ENCODE assay signal across 8 cellular contexts in the genomic region with DNA sequence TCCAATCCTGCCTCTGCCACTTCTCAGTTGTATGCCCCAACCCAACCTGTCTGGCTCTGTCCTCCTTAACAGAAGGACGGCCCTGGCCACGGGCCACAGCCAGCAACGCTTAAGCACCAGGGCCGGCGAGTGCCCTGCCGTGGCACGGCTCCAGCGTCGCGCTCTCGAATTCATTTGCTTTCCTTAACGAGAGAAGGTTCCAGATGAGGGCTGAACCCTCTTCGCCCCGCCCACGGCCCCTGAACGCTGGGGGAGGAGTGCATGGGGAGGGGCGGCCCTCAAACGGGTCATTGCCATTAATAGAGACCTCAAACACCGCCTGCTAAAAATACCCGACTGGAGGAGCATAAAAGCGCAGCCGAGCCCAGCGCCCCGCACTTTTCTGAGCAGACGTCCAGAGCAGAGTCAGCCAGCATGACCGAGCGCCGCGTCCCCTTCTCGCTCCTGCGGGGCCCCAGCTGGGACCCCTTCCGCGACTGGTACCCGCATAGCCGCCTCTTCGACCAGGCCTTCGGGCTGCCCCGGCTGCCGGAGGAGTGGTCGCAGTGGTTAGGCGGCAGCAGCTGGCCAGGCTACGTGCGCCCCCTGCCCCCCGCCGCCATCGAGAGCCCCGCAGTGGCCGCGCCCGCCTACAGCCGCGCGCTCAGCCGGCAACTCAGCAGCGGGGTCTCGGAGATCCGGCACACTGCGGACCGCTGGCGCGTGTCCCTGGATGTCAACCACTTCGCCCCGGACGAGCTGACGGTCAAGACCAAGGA. TPM values are rescaled to one million over a fixed set of nuclear protein-coding genes. Genes with fewer than 3 reads are reported as not detected.
DNase-seq lines count a peak whose midpoint lies in the region; ATAC-seq and TF ChIP-seq lines count a peak whose summit lies in the region.

A gene (plus strand): TSS at position 375 of the 758 bp plus-strand sequence. CDS start 40 bp downstream, at position 415.

- DNase-seq in COR-L47 (lab: John Stamatoyannopoulos, UW) (peak; percentile 87), LNCaP clone FGC (ENCODE audit: low read depth) (peak; percentile 98), SIG-M5 (lab: John Stamatoyannopoulos, UW) (peak; percentile 28), foreskin keratinocyte (peak; percentile 82 to 90), nephron progenitor cell (peak; percentile 74), tibial artery (peak; percentile 97 to 99)
- DNase-seq in activated naive CD4-positive, alpha-beta T cell treated with Interleukin-2 at 50 U/mL for 16 hours = peak; percentile 74

- no peaks in the 10 kb centered on the region for H3K36me3 Mint-ChIP-seq in nephron progenitor cell (ENCODE audit: low read depth)

- H3K27ac Mint-ChIP-seq in nephron progenitor cell = peak within 1 kb of the TSS; percentile 83

- peaks cover 11 to 14% (median 12%) of the 10 kb centered on the region in 3 donors for H3K36me3 ChIP-seq in tibial artery

- ATAC-seq in GM21515 (IDR thresholded peaks at IDR 0.05; ENCODE audit: unreplicated experiment) = peak; percentile 49
- peak; percentile 17 for ATAC-seq in foreskin keratinocyte

- peaks cover 23% of the 10 kb centered on the region for H3K4me1 ChIP-seq in foreskin keratinocyte
- H3K4me1 ChIP-seq in tibial artery = peaks cover 0 to 69% (median 44%) of the 10 kb centered on the region in 4 donors

- H3K27ac ChIP-seq in foreskin keratinocyte (peak within 1 kb of the TSS; percentile 83), tibial artery (peak within 1 kb of the TSS; percentile 100)

- peak within 1 kb of the TSS; percentile 85 for H3K4me3 Mint-ChIP-seq in nephron progenitor cell

- peaks cover 3% of the 10 kb centered on the region for H3K9me3 Mint-ChIP-seq in nephron progenitor cell

- intact Hi-C loops in tibial artery (cut with DNase I; ENCODE audit: low total_unique reads) = no loop called here

- 0 out of 2 replicates have a peak, but pooled peaks have one; percentile 1 for TF ChIP-seq CTCF in LNCaP clone FGC (IDR thresholded peaks at IDR 0.05; ENCODE audit: control insufficient read depth, extremely low read depth, insufficient read depth)
- no peak for TF ChIP-seq CTCF in foreskin keratinocyte (conservative IDR thresholded peaks at IDR 0.05)
- no peak for TF ChIP-seq CTCF in nephron progenitor cell (IDR thresholded peaks at IDR 0.05)
- TF ChIP-seq CTCF in tibial artery (IDR thresholded peaks at IDR 0.05) = peak in 1 of 2 experiments; percentile 21

- peaks cover 18% of the 10 kb centered on the region for H3K27me3 Mint-ChIP-seq in nephron progenitor cell (ENCODE audit: low read depth, poor library complexity)

- no peaks in the 10 kb centered on the region for H3K9me3 ChIP-seq in tibial artery

- H3K4me1 Mint-ChIP-seq in nephron progenitor cell = peaks cover 45% of the 10 kb centered on the region

- H3K27me3 ChIP-seq in foreskin keratinocyte (no peaks in the 10 kb centered on the region), tibial artery (no peaks in the 10 kb centered on the region)

- peak within 1 kb of the TSS; percentile 91 for H3K4me3 ChIP-seq in LNCaP clone FGC (ENCODE audit: low read depth, low read length)
- peak within 1 kb of the TSS; percentile 97 to 99 for H3K4me3 ChIP-seq in tibial artery

RNA-seq across cellular contexts. Expression of the gene that starts here (rescaled TPM):
- total RNA-seq in foreskin keratinocyte = 204 and 286 TPM in 2 replicates
- polyA plus RNA-seq in foreskin keratinocyte = 502 and 562 TPM in 2 replicates

Comparison
In these comparisons a context has a peak if more than half of its experiments do, and no peak if none do; other contexts are left out.
1. Peak in every context shown above with its lines: DNase-seq, ATAC-seq, H3K4me3 ChIP-seq and H3K27ac ChIP-seq.
2. DNase-seq: peak in every context shown above with its lines; median percentile 98 in LNCaP clone FGC; 98 in tibial artery; 87 in COR-L47; 86 in foreskin keratinocyte; 74 in activated naive CD4-positive, alpha-beta T cell treated with Interleukin-2 at 50 U/mL for 16 hours; 74 in nephron progenitor cell; 28 in SIG-M5.